9 cellular contexts compared by ENCODE assay signal in genomic region chr6:37083243-37084138, GRCh38.
DNase-seq lines count a peak whose midpoint lies in the region; ATAC-seq and TF ChIP-seq lines count a peak whose summit lies in the region.
"Had no signal": no experiment of that assay in that cellular context is flagged by ENCODE, and none has a peak within 500 bp of the region (broad histone marks: within the 10 kb centered on the region; RNA-seq: fewer than 3 reads in every experiment).

No MANE protein-coding gene starts in this region.

- ATAC-seq in RWPE2 (ENCODE audit: low read depth) = peak; percentile 90
- ATAC-seq in Right ventricle myocardium superior (ENCODE audit: poor library complexity) = peak; percentile 91
- no peak for ATAC-seq in stimulated activated memory B cell treated with anti-CD40 and anti-IgM and Interleukin-4, amounts not matched to agents 10 μg/mL and 1 μg/mL and 100 μg/mL, for 72 hours

- no peak overlapping the region for H3K9ac ChIP-seq in GM23248

- no peak overlapping the region for H3K4me3 Mint-ChIP-seq in stimulated activated memory B cell treated with anti-CD40 and anti-IgM and Interleukin-4, amounts not matched to agents 10 μg/mL and 1 μg/mL and 100 μg/mL, for 72 hours
- H3K4me3 Mint-ChIP-seq: natural killer cell had no signal

- H2AFZ ChIP-seq in GM23248 = no peak overlapping the region

- H3K27me3 ChIP-seq in GM23248 (replicated peaks; ENCODE audit: insufficient read depth) (no peaks in the 10 kb centered on the region), RWPE2 (ENCODE audit: insufficient read depth, poor library complexity, severe bottlenecking) (no peaks in the 10 kb centered on the region)

- intact Hi-C loops in Right ventricle myocardium superior (cut with DNase I) = no loop called here

- H3K27ac ChIP-seq in GM23248 (no peak overlapping the region), RWPE2 (ENCODE audit: poor library complexity, severe bottlenecking) (peak overlapping the region; percentile 68)

- no peaks in the 10 kb centered on the region for H3K9me2 ChIP-seq in GM23248 (ENCODE audit: insufficient read depth)

- H3K27ac Mint-ChIP-seq in stimulated activated memory B cell treated with anti-CD40 and anti-IgM and Interleukin-4, amounts not matched to agents 10 μg/mL and 1 μg/mL and 100 μg/mL, for 72 hours = no peak overlapping the region
- H3K27ac Mint-ChIP-seq: natural killer cell had no signal

- H3K4me1 ChIP-seq in GM23248 (ENCODE audit: insufficient read depth) = peaks cover 15% of the 10 kb centered on the region
- peaks cover 10% of the 10 kb centered on the region for H3K4me1 ChIP-seq in RWPE2 (ENCODE audit: insufficient read depth, poor library complexity, severe bottlenecking)

- no peaks in the 10 kb centered on the region for H4K20me1 ChIP-seq in GM23248 (ENCODE audit: insufficient read depth)

- H3K9me3 ChIP-seq in GM23248 (ENCODE audit: low read depth) (no peaks in the 10 kb centered on the region), RWPE2 (ENCODE audit: severe bottlenecking) (peaks cover 1% of the 10 kb centered on the region)

- H3K4me3 ChIP-seq in GM23248 = no peak overlapping the region
- no peak overlapping the region for H3K4me3 ChIP-seq in RWPE2 (ENCODE audit: severe bottlenecking)

- no peaks in the 10 kb centered on the region for H3K27me3 Mint-ChIP-seq in stimulated activated memory B cell treated with anti-CD40 and anti-IgM and Interleukin-4, amounts not matched to agents 10 μg/mL and 1 μg/mL and 100 μg/mL, for 72 hours

- H3K4me2 ChIP-seq in GM23248 (ENCODE audit: unreplicated experiment) = no peak overlapping the region

- H3K4me1 Mint-ChIP-seq in stimulated activated memory B cell treated with anti-CD40 and anti-IgM and Interleukin-4, amounts not matched to agents 10 μg/mL and 1 μg/mL and 100 μg/mL, for 72 hours = no peaks in the 10 kb centered on the region

- H3K79me2 ChIP-seq in GM23248 (ENCODE audit: insufficient read depth) = no peaks in the 10 kb centered on the region

- H3K36me3 Mint-ChIP-seq in stimulated activated memory B cell treated with anti-CD40 and anti-IgM and Interleukin-4, amounts not matched to agents 10 μg/mL and 1 μg/mL and 100 μg/mL, for 72 hours = no peaks in the 10 kb centered on the region
- H3K36me3 Mint-ChIP-seq: natural killer cell had no signal

- 0 out of 2 replicates have a peak, but pooled peaks cover 3% of the 10 kb centered on the region for H3F3A ChIP-seq in GM23248 (ENCODE audit: insufficient read depth)

- no peak for TF ChIP-seq CTCF in RWPE2 (IDR thresholded peaks at IDR 0.05; ENCODE audit: poor library complexity, severe bottlenecking)

- 68 to 78% methylated on average over 14 of the region's 14 CpGs for WGBS in GM23248 (ENCODE audit: low coverage in 1 of 2, low lambda C conversion rate in 2 of 2, missing lambda C conversion rate in 2 of 2), 2 experiments

- H3K36me3 ChIP-seq in GM23248 (ENCODE audit: low read depth) (no peaks in the 10 kb centered on the region), RWPE2 (ENCODE audit: low read depth) (no peaks in the 10 kb centered on the region)

- in situ Hi-C loops in GM23248 (cut with MboI) = no loop called here

- peak; percentile 48 for DNase-seq in GM23248
- DNase-seq in RWPE2 (ENCODE audit: low spot score) = no peak
- DNase-seq in Right ventricle myocardium superior = peak; percentile 89
- DNase-seq in renal cortical epithelial cell (ENCODE audit: low read depth) = peak; percentile 87
- DNase-seq in NCI-H1092 treated with DMSO at 0.1 percent for 48 hours (lab: John Stamatoyannopoulos, UW) = no peak
- no peak for DNase-seq in kidney tubule cell (ENCODE audit: low spot score)
- no peak for DNase-seq in NK-92 treated with Interleukin-12 subunit alpha and Interleukin-12 subunit beta, amount 100 ng/mL, for 24 hours (lab: John Stamatoyannopoulos, UW)
- DNase-seq: natural killer cell had no signal

- H3K9me3 Mint-ChIP-seq in stimulated activated memory B cell treated with anti-CD40 and anti-IgM and Interleukin-4, amounts not matched to agents 10 μg/mL and 1 μg/mL and 100 μg/mL, for 72 hours = no peaks in the 10 kb centered on the region
- H3K9me3 Mint-ChIP-seq: natural killer cell had no signal

Comparison
In these comparisons a context has a peak if more than half of its experiments do, and no peak if none do; other contexts are left out.
1. DNase-seq: peak in GM23248 (single experiment), Right ventricle myocardium superior (single experiment) and renal cortical epithelial cell (single experiment); none in RWPE2 (single experiment), NCI-H1092 treated with DMSO at 0.1 percent for 48 hours (single experiment), kidney tubule cell (single experiment) and NK-92 treated with Interleukin-12 subunit alpha and Interleukin-12 subunit beta, amount 100 ng/mL, for 24 hours (single experiment).